Comparison of ENCODE assay signal across 1 cellular context in the genomic region with DNA sequence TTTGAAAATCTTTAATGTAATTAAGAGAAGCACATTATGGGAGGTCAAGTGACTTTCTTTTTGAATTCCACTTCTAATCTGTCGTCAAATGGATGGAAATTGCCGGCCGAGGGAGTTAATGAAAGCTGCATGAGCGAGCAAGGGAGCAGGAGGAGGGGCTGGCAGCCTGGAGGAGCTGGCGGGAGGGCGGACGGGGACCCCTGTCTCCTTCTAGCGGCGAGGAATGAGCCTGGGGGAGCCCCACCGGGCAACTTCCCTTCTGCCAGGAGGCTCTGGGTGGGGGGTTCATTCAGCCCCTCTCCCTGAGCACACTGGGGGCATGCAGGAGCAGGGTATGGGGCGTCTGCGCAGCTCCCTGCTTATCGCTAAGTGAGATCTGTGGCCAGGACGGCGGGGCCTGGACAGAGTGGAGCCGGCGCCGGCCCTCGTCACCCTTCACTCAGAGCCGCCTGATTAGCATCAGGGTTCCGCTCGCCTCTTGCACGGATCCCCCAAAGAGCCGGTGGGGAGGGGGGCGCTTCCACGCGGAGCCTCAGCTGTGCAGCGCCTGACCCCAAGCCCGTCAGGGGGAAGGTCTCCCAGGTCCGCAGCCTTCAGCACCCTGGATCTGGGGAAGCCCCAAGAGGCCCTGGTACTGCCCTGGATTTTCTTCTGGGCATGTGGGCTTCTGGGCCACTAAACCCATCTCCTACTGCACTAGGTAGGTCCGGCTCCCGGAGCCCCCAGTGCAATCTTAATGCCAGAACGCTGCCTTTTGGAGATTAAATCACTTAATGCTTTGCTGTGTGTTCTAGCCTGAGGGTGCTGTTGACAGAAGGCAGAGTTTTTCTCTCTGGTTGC.
TF ChIP-seq lines count a peak whose summit lies in the region.

No MANE protein-coding gene starts in this region.

TF ChIP-seq in H1, 55 proteins besides CTCF, POLR2A, EP300 and RAD21:
- TF ChIP-seq EGR1 (IDR thresholded peaks at IDR 0.05; ENCODE audit: borderline replicate concordance, low read depth, low read length) (no peak), HDAC2 (IDR thresholded peaks at IDR 0.05; ENCODE audit: borderline replicate concordance in 1 of 2, low read depth in 2 of 2, low read length in 2 of 2) (no peak), ZNF274 (IDR thresholded peaks at IDR 0.05; ENCODE audit: borderline replicate concordance, extremely low read depth, low read length) (no peak), NANOG (IDR thresholded peaks at IDR 0.05; ENCODE audit: insufficient read depth, low read depth, low read length, poor library complexity, severe bottlenecking) (no peak), TBP (IDR thresholded peaks at IDR 0.05; ENCODE audit: low read depth, low read length) (no peak), SIRT6 (IDR thresholded peaks at IDR 0.05; ENCODE audit: low read length) (no peak), RFX5 (IDR thresholded peaks at IDR 0.05; ENCODE audit: borderline replicate concordance, low read depth, low read length) (no peak)
TF ChIP-seq in H1: peak in this region for 0.
